Comparison of ENCODE assay signal across 7 cellular contexts in genomic region chr11:73785467-73785866, GRCh38. TPM values are rescaled to one million over a fixed set of nuclear protein-coding genes. Genes with fewer than 3 reads are reported as not detected.
DNase-seq lines count a peak whose midpoint lies in the region; ATAC-seq, FAIRE-seq and TF ChIP-seq lines count a peak whose summit lies in the region.
"Not testable (repeated sequence)": the region's sequence is repeated elsewhere in the genome, so short reads cannot be mapped to it uniquely, and the experiment has no call there.

No MANE protein-coding gene starts in this region.

- not testable (repeated sequence) for H3K79me1 ChIP-seq in H1 (ENCODE audit: low read depth, low read length)

- peak overlapping the region; percentile 34 to 68 (median 54) for H3K4me3 Mint-ChIP-seq in CD4-positive, CD25-positive, alpha-beta regulatory T cell
- not testable (repeated sequence) for H3K4me3 Mint-ChIP-seq in GM23338; activated T-helper 1 cell treated with anti-CD3 and anti-CD28 coated beads, Interleukin-12 subunit alpha, Interleukin-12 subunit beta, Interleukin-2, Interleukin-4 antibody, amounts not matched to agents 30 ng/mL and 10 ng/mL and 1 ng/mL, durations not matched to agents 14 hours and 24 hours and 36 hours; stimulated activated naive CD8-positive, alpha-beta T cell treated with anti-CD3 and anti-CD28 coated beads, Interleukin-15, amount 100 ng/mL, for 72 hours
- H3K4me3 Mint-ChIP-seq in natural killer cell treated with Interleukin-12 subunit alpha and Interleukin-12 subunit beta and Interleukin-15 and Interleukin-18, amount 100 ng/mL, for 72 hours: peak overlapping the region; percentile 1

- not testable (repeated sequence) for H2AK5ac ChIP-seq in H1 (ENCODE audit: low read depth, low read length)

- TF ChIP-seq POLR2A in H1 (IDR thresholded peaks at IDR 0.05; ENCODE audit: control extremely low read depth in 1 of 2, low read depth in 2 of 2, low read length in 2 of 2): not testable (repeated sequence)

- H3K27ac ChIP-seq in CD4-positive, CD25-positive, alpha-beta regulatory T cell (ENCODE audit: insufficient read depth, low read length, poor library complexity, severe bottlenecking); GM23338 (ENCODE audit: low read depth); H1 (ENCODE audit: low read depth, low read length): not testable (repeated sequence)
- peak overlapping the region; percentile 64 for H3K27ac ChIP-seq in SK-N-MC

- H3K18ac ChIP-seq in H1 (ENCODE audit: extremely low read depth, low read length): not testable (repeated sequence)

- TF ChIP-seq EP300 in H1 (IDR thresholded peaks at IDR 0.05; ENCODE audit: borderline replicate concordance in 1 of 2, low read depth in 2 of 2, low read length in 2 of 2): not testable (repeated sequence)

- peaks cover 20% of the 10 kb centered on the region for H3K4me1 ChIP-seq in CD4-positive, CD25-positive, alpha-beta regulatory T cell (ENCODE audit: control insufficient read depth, insufficient read depth, low read length, poor library complexity, severe bottlenecking)
- not testable (repeated sequence) for H3K4me1 ChIP-seq in GM23338 (ENCODE audit: insufficient read depth); H1 (replicated peaks in 1 of 4; ENCODE audit: control insufficient read depth in 3 of 4, insufficient read depth in 4 of 4, low read length in 3 of 4)

- not testable (repeated sequence) for ATAC-seq in CD4-positive, CD25-positive, alpha-beta regulatory T cell (ENCODE audit: low read depth in 2 of 2); GM23338; natural killer cell treated with Interleukin-12 subunit alpha and Interleukin-12 subunit beta and Interleukin-15 and Interleukin-18, amount 100 ng/mL, for 72 hours; stimulated activated naive CD8-positive, alpha-beta T cell treated with anti-CD3 and anti-CD28 coated beads, Interleukin-15, amount 100 ng/mL, for 72 hours

- CTCF ChIA-PET in H1 (lab: Charles Lee; ENCODE audit: partially characterized antibody): interaction anchor here (1.3 to 1.4 kb wide), 2 partner anchors 23 to 147 kb away, joined by 3 to 4 read pairs; no protein-coding TSS in a partner anchor

- H3F3A ChIP-seq in GM23338 (replicated peaks; ENCODE audit: low read depth): not testable (repeated sequence)

- not testable (repeated sequence) for H3K9ac ChIP-seq in SK-N-MC (ENCODE audit: insufficient read length); H1 (replicated peaks in 1 of 4; ENCODE audit: extremely low read depth in 1 of 4, low read depth in 3 of 4, low read length in 3 of 4)

- not testable (repeated sequence) for H3K36me3 Mint-ChIP-seq in CD4-positive, CD25-positive, alpha-beta regulatory T cell; GM23338 (ENCODE audit: low read depth); activated T-helper 1 cell treated with anti-CD3 and anti-CD28 coated beads, Interleukin-12 subunit alpha, Interleukin-12 subunit beta, Interleukin-2, Interleukin-4 antibody, amounts not matched to agents 30 ng/mL and 10 ng/mL and 1 ng/mL, durations not matched to agents 14 hours and 24 hours and 36 hours (ENCODE audit: low read depth); natural killer cell treated with Interleukin-12 subunit alpha and Interleukin-12 subunit beta and Interleukin-15 and Interleukin-18, amount 100 ng/mL, for 72 hours

- not testable (repeated sequence) for H3K27me3 ChIP-seq in CD4-positive, CD25-positive, alpha-beta regulatory T cell (ENCODE audit: control insufficient read depth, insufficient read depth, low read length); GM23338 (ENCODE audit: insufficient read depth); H1 (replicated peaks in 1 of 4; ENCODE audit: control insufficient read depth in 3 of 4, extremely low read depth in 1 of 4, insufficient read depth in 3 of 4, low read length in 3 of 4)

- peaks cover 4 to 25% (median 16%) of the 10 kb centered on the region in 4 donors for H3K4me1 Mint-ChIP-seq in CD4-positive, CD25-positive, alpha-beta regulatory T cell
- H3K4me1 Mint-ChIP-seq in GM23338: peaks cover 14% of the 10 kb centered on the region
- peaks cover 25% of the 10 kb centered on the region for H3K4me1 Mint-ChIP-seq in activated T-helper 1 cell treated with anti-CD3 and anti-CD28 coated beads, Interleukin-12 subunit alpha, Interleukin-12 subunit beta, Interleukin-2, Interleukin-4 antibody, amounts not matched to agents 30 ng/mL and 10 ng/mL and 1 ng/mL, durations not matched to agents 14 hours and 24 hours and 36 hours (ENCODE audit: low read depth)
- peaks cover 10 to 11% of the 10 kb centered on the region in 2 donors for H3K4me1 Mint-ChIP-seq in natural killer cell treated with Interleukin-12 subunit alpha and Interleukin-12 subunit beta and Interleukin-15 and Interleukin-18, amount 100 ng/mL, for 72 hours (ENCODE audit: low read depth in 2 of 2)
- H3K4me1 Mint-ChIP-seq in stimulated activated naive CD8-positive, alpha-beta T cell treated with anti-CD3 and anti-CD28 coated beads, Interleukin-15, amount 100 ng/mL, for 72 hours: peaks cover 39% of the 10 kb centered on the region

- not testable (repeated sequence) for H3K56ac ChIP-seq in H1 (replicated peaks; ENCODE audit: insufficient read length, low read depth, low read length)

- POLR2A ChIA-PET in H1 (lab: Charles Lee; ENCODE audit: partially characterized antibody): interaction anchor here (1.0 to 2.7 kb wide), 8 partner anchors 9 to 156 kb away, joined by 3 to 26 read pairs (median 4); partner anchors contain the start of gene RAB6A

- H2AFZ ChIP-seq in GM23338; H1 (ENCODE audit: low read length): not testable (repeated sequence)

- H3K36me3 ChIP-seq in CD4-positive, CD25-positive, alpha-beta regulatory T cell (ENCODE audit: control insufficient read depth, insufficient read depth, low read length); GM23338 (ENCODE audit: insufficient read depth); SK-N-MC (ENCODE audit: insufficient read depth, low read length); H1 (ENCODE audit: control insufficient read depth in 2 of 4, insufficient read depth in 4 of 4, low read length in 3 of 4): not testable (repeated sequence)

- H3K4me3 ChIP-seq in CD4-positive, CD25-positive, alpha-beta regulatory T cell (ENCODE audit: low read depth, low read length); GM23338; SK-N-MC; H1 (ENCODE audit: extremely low read depth in 1 of 4, insufficient read depth in 2 of 4, low read depth in 3 of 4, low read length in 4 of 4): not testable (repeated sequence)

- H3K4me2 ChIP-seq in GM23338; H1 (ENCODE audit: insufficient read depth in 1 of 2, low read depth in 2 of 2, low read length in 2 of 2): not testable (repeated sequence)

- not testable (repeated sequence) for TF ChIP-seq RAD21 in H1 (IDR thresholded peaks at IDR 0.05 in 1 of 2, conservative IDR thresholded peaks at IDR 0.05 in 1 of 2; ENCODE audit: low read depth in 2 of 2, low read length in 2 of 2)

- H2BK12ac ChIP-seq in H1 (ENCODE audit: low read depth, low read length): peak overlapping the region; percentile 51; the same call in 1 of the 2 replicates

- not testable (repeated sequence) for DNase-seq in CD4-positive, CD25-positive, alpha-beta regulatory T cell; GM23338 (ENCODE audit: low spot score); SK-N-MC (ENCODE audit: low read depth, low spot score); activated T-helper 1 cell treated with anti-CD3 and anti-CD28 coated beads, Interleukin-12 subunit alpha, Interleukin-12 subunit beta, Interleukin-2, Interleukin-4 antibody, amounts not matched to agents 30 ng/mL and 10 ng/mL and 1 ng/mL, durations not matched to agents 14 hours and 24 hours and 36 hours (ENCODE audit: low spot score); H1 (ENCODE audit: low read depth in 1 of 2, low spot score in 2 of 2); natural killer cell treated with Interleukin-12 subunit alpha and Interleukin-12 subunit beta and Interleukin-15 and Interleukin-18, amount 100 ng/mL, for 72 hours (ENCODE audit: low spot score); stimulated activated naive CD8-positive, alpha-beta T cell treated with anti-CD3 and anti-CD28 coated beads, Interleukin-15, amount 100 ng/mL, for 72 hours

- H2BK120ac ChIP-seq in H1 (replicated peaks; ENCODE audit: low read depth, low read length): not testable (repeated sequence)

- H4K8ac ChIP-seq in H1 (ENCODE audit: extremely low read depth, insufficient read depth, low read length): not testable (repeated sequence)

- H3K9me3 ChIP-seq in CD4-positive, CD25-positive, alpha-beta regulatory T cell (ENCODE audit: control insufficient read depth in 2 of 2, low read length in 2 of 2); SK-N-MC (ENCODE audit: low read depth, low read length); H1 (ENCODE audit: insufficient read depth in 2 of 2, low read depth in 1 of 2, low read length in 1 of 2): not testable (repeated sequence)

- H3K23me2 ChIP-seq in H1 (ENCODE audit: low read depth, low read length): not testable (repeated sequence)

- peaks cover 12% of the 10 kb centered on the region for H3K79me2 ChIP-seq in GM23338 (replicated peaks; ENCODE audit: insufficient read depth)
- H3K79me2 ChIP-seq in H1 (ENCODE audit: control insufficient read depth in 1 of 2, insufficient read depth in 2 of 2, low read length in 2 of 2): not testable (repeated sequence)

- TF ChIP-seq CTCF in GM23338 (conservative IDR thresholded peaks at IDR 0.05; ENCODE audit: low read depth in 2 of 2); H1 (IDR thresholded peaks at IDR 0.05; ENCODE audit: control extremely low read depth in 1 of 3, insufficient read depth in 1 of 3, low read depth in 1 of 3, low read length in 3 of 3): not testable (repeated sequence)

- not testable (repeated sequence) for H4K91ac ChIP-seq in H1 (replicated peaks; ENCODE audit: insufficient read length, low read length)

- not testable (repeated sequence) for H3K27me3 Mint-ChIP-seq in CD4-positive, CD25-positive, alpha-beta regulatory T cell; GM23338 (ENCODE audit: insufficient read depth, low read depth, poor library complexity); activated T-helper 1 cell treated with anti-CD3 and anti-CD28 coated beads, Interleukin-12 subunit alpha, Interleukin-12 subunit beta, Interleukin-2, Interleukin-4 antibody, amounts not matched to agents 30 ng/mL and 10 ng/mL and 1 ng/mL, durations not matched to agents 14 hours and 24 hours and 36 hours (ENCODE audit: insufficient read depth); natural killer cell treated with Interleukin-12 subunit alpha and Interleukin-12 subunit beta and Interleukin-15 and Interleukin-18, amount 100 ng/mL, for 72 hours; stimulated activated naive CD8-positive, alpha-beta T cell treated with anti-CD3 and anti-CD28 coated beads, Interleukin-15, amount 100 ng/mL, for 72 hours

- H3K23ac ChIP-seq in H1 (ENCODE audit: insufficient read length): not testable (repeated sequence)

- H3K14ac ChIP-seq in H1 (ENCODE audit: insufficient read length): not testable (repeated sequence)

- not testable (repeated sequence) for H3K9me3 Mint-ChIP-seq in CD4-positive, CD25-positive, alpha-beta regulatory T cell; GM23338; activated T-helper 1 cell treated with anti-CD3 and anti-CD28 coated beads, Interleukin-12 subunit alpha, Interleukin-12 subunit beta, Interleukin-2, Interleukin-4 antibody, amounts not matched to agents 30 ng/mL and 10 ng/mL and 1 ng/mL, durations not matched to agents 14 hours and 24 hours and 36 hours; natural killer cell treated with Interleukin-12 subunit alpha and Interleukin-12 subunit beta and Interleukin-15 and Interleukin-18, amount 100 ng/mL, for 72 hours; stimulated activated naive CD8-positive, alpha-beta T cell treated with anti-CD3 and anti-CD28 coated beads, Interleukin-15, amount 100 ng/mL, for 72 hours

- not testable (repeated sequence) for H4K5ac ChIP-seq in H1 (ENCODE audit: insufficient read length, low read depth, low read length)

- H2BK5ac ChIP-seq in H1 (ENCODE audit: low read depth, low read length): not testable (repeated sequence)

- H3K9me2 ChIP-seq in GM23338 (ENCODE audit: insufficient read depth): not testable (repeated sequence)

- not testable (repeated sequence) for H3K4ac ChIP-seq in H1 (replicated peaks; ENCODE audit: insufficient read length, low read depth, low read length)

- not testable (repeated sequence) for H4K20me1 ChIP-seq in GM23338 (replicated peaks; ENCODE audit: insufficient read depth); H1 (replicated peaks in 1 of 2; ENCODE audit: control insufficient read depth in 1 of 2, insufficient read depth in 2 of 2, low read length in 2 of 2)

- intact Hi-C loops in activated T-helper 1 cell treated with anti-CD3 and anti-CD28 coated beads, Interleukin-12 subunit alpha, Interleukin-12 subunit beta, Interleukin-2, Interleukin-4 antibody, amounts not matched to agents 30 ng/mL and 10 ng/mL and 1 ng/mL, durations not matched to agents 14 hours and 24 hours and 36 hours (cut with micrococcal nuclease): not testable (repeated sequence)

- H2BK15ac ChIP-seq in H1 (ENCODE audit: low read length): not testable (repeated sequence)

- peak overlapping the region in 2 of 3 donors; percentile 79 to 90 for H3K27ac Mint-ChIP-seq in CD4-positive, CD25-positive, alpha-beta regulatory T cell
- H3K27ac Mint-ChIP-seq in GM23338: peak overlapping the region; percentile 11; the same call in 1 of the 2 replicates
- peak overlapping the region; percentile 63 for H3K27ac Mint-ChIP-seq in activated T-helper 1 cell treated with anti-CD3 and anti-CD28 coated beads, Interleukin-12 subunit alpha, Interleukin-12 subunit beta, Interleukin-2, Interleukin-4 antibody, amounts not matched to agents 30 ng/mL and 10 ng/mL and 1 ng/mL, durations not matched to agents 14 hours and 24 hours and 36 hours
- peak overlapping the region in 1 of 2 donors; percentile 3 for H3K27ac Mint-ChIP-seq in natural killer cell treated with Interleukin-12 subunit alpha and Interleukin-12 subunit beta and Interleukin-15 and Interleukin-18, amount 100 ng/mL, for 72 hours
- H3K27ac Mint-ChIP-seq in stimulated activated naive CD8-positive, alpha-beta T cell treated with anti-CD3 and anti-CD28 coated beads, Interleukin-15, amount 100 ng/mL, for 72 hours: peak overlapping the region; percentile 98 to 99

- not testable (repeated sequence) for H2BK20ac ChIP-seq in H1 (ENCODE audit: low read length)

- not testable (repeated sequence) for FAIRE-seq in H1 (lab: Jason Lieb, UNC)

RNA-seq across cellular contexts. Expression of gene MRPL48, which starts 2.2 kb away (rescaled TPM):
- total RNA-seq in CD4-positive, CD25-positive, alpha-beta regulatory T cell: 25.7 TPM
- polyA plus RNA-seq in CD4-positive, CD25-positive, alpha-beta regulatory T cell: 10 to 100 TPM; 53.6 to 70.8 (median 66.4) TPM
- total RNA-seq in GM23338 (2014; rRNA removed; shearing (Covaris generic)): 24.1 and 54.1 TPM in 2 replicates
- polyA plus RNA-seq in GM23338 (2016; fragmentation: Nextera tagmentation; extraction: Ambion mirVana) (101 and 103 TPM in 2 replicates), H1 (2011; rRNA removed) (22.8 and 34.9 TPM in 2 replicates)
- 55.0 and 56.3 TPM in 2 replicates for total RNA-seq in activated T-helper 1 cell treated with anti-CD3 and anti-CD28 coated beads, Interleukin-12 subunit alpha, Interleukin-12 subunit beta, Interleukin-2, Interleukin-4 antibody, amounts not matched to agents 30 ng/mL and 10 ng/mL and 1 ng/mL, durations not matched to agents 14 hours and 24 hours and 36 hours
- 59.9 and 60.7 TPM in 2 replicates for total RNA-seq in H1 (2021; fragmentation: NEBNext Ultra II Directional; extraction: Animal tissue kit (Norgen Biotek cat#: 25700))
- 52.0 TPM for polyA plus RNA-seq in H1 (2011; cell fraction: cytosol; rRNA removed)
- polyA plus RNA-seq in H1 (2011; cell fraction: nucleus; rRNA removed): 26.5 TPM
- 55.5 to 71.0 TPM (median 61.5 TPM) in 4 replicates for polyA plus RNA-seq in H1 (2012, experiment 1 of 2)
- polyA plus RNA-seq in H1 (2012, experiment 2 of 2): 10.8 TPM
- 45.7 TPM for polyA plus RNA-seq in H1 (2013, experiment 1 of 2)
- polyA plus RNA-seq in H1 (2013, experiment 2 of 2): 51.1 TPM
- 21.8 and 30.4 TPM in 2 replicates for polyA minus RNA-seq in H1 (2011; rRNA and poly(A)+ RNA removed)
- 15.0 TPM for polyA minus RNA-seq in H1 (2011; cell fraction: cytosol; rRNA and poly(A)+ RNA removed)
- 19.7 TPM for polyA minus RNA-seq in H1 (2011; cell fraction: nucleus; rRNA and poly(A)+ RNA removed)
- total RNA-seq in natural killer cell treated with Interleukin-12 subunit alpha and Interleukin-12 subunit beta and Interleukin-15 and Interleukin-18, amount 100 ng/mL, for 72 hours: 10 to 100 TPM; 39.9 to 45.0 TPM

RNA-seq across cellular contexts. Expression of gene RAB6A, which starts 24.6 kb away (rescaled TPM):
- total RNA-seq in CD4-positive, CD25-positive, alpha-beta regulatory T cell: 79.0 TPM
- 100 to 1,000 TPM; 108 to 124 (median 120) TPM for polyA plus RNA-seq in CD4-positive, CD25-positive, alpha-beta regulatory T cell
- 107 and 127 TPM in 2 replicates for total RNA-seq in GM23338 (2014; rRNA removed; shearing (Covaris generic))
- polyA plus RNA-seq in GM23338 (2016; fragmentation: Nextera tagmentation; extraction: Ambion mirVana) (42.3 and 61.1 TPM in 2 replicates), H1 (2011; rRNA removed) (24.4 and 33.5 TPM in 2 replicates)
- 81.9 and 88.0 TPM in 2 replicates for total RNA-seq in activated T-helper 1 cell treated with anti-CD3 and anti-CD28 coated beads, Interleukin-12 subunit alpha, Interleukin-12 subunit beta, Interleukin-2, Interleukin-4 antibody, amounts not matched to agents 30 ng/mL and 10 ng/mL and 1 ng/mL, durations not matched to agents 14 hours and 24 hours and 36 hours
- total RNA-seq in H1 (2021; fragmentation: NEBNext Ultra II Directional; extraction: Animal tissue kit (Norgen Biotek cat#: 25700)): 88.6 and 89.3 TPM in 2 replicates
- 41.1 TPM for polyA plus RNA-seq in H1 (2011; cell fraction: cytosol; rRNA removed)
- 39.0 TPM for polyA plus RNA-seq in H1 (2011; cell fraction: nucleus; rRNA removed)
- 51.8 to 62.5 TPM (median 55.3 TPM) in 4 replicates for polyA plus RNA-seq in H1 (2012, experiment 1 of 2)
- 11.7 TPM for polyA plus RNA-seq in H1 (2012, experiment 2 of 2)
- polyA plus RNA-seq in H1 (2013, experiment 1 of 2): 64.7 TPM
- polyA plus RNA-seq in H1 (2013, experiment 2 of 2): 70.4 TPM
- polyA minus RNA-seq in H1 (2011; rRNA and poly(A)+ RNA removed): 56.4 and 70.2 TPM in 2 replicates
- 45.1 TPM for polyA minus RNA-seq in H1 (2011; cell fraction: cytosol; rRNA and poly(A)+ RNA removed)
- polyA minus RNA-seq in H1 (2011; cell fraction: nucleus; rRNA and poly(A)+ RNA removed): 47.8 TPM
- total RNA-seq in natural killer cell treated with Interleukin-12 subunit alpha and Interleukin-12 subunit beta and Interleukin-15 and Interleukin-18, amount 100 ng/mL, for 72 hours: 100 to 1,000 TPM in 1 of 2 donors, 10 to 100 TPM in 1; 92.0 to 124 TPM
